In genomic region chr17:35731239-35731931, GRCh38 we compare ENCODE assay signal across 1 cellular context.
TF ChIP-seq lines count a peak whose summit lies in the region.

Gene RASL10B (plus strand): TSS chr17:35731639. CDS start chr17:35735185, 3,546 bp downstream.

TF ChIP-seq in HEK293, 187 proteins besides CTCF, POLR2A, EP300 and RAD21 (continued from another document and continues in another):
- TF ChIP-seq, protein P1, sequence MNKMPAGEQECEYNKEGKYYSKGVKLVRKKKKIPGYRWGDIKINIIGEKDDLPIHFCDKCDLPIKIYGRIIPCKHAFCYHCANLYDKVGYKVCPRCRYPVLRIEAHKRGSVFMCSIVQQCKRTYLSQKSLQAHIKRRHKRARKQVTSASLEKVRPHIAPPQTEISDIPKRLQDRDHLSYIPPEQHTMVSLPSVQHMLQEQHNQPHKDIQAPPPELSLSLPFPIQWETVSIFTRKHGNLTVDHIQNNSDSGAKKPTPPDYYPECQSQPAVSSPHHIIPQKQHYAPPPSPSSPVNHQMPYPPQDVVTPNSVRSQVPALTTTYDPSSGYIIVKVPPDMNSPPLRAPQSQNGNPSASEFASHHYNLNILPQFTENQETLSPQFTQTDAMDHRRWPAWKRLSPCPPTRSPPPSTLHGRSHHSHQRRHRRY (tag by site-specific recombination; IDR thresholded peaks at IDR 0.05): no peak
- TF ChIP-seq, protein P2, sequence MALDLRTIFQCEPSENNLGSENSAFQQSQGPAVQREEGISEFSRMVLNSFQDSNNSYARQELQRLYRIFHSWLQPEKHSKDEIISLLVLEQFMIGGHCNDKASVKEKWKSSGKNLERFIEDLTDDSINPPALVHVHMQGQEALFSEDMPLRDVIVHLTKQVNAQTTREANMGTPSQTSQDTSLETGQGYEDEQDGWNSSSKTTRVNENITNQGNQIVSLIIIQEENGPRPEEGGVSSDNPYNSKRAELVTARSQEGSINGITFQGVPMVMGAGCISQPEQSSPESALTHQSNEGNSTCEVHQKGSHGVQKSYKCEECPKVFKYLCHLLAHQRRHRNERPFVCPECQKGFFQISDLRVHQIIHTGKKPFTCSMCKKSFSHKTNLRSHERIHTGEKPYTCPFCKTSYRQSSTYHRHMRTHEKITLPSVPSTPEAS (tag by site-specific recombination; IDR thresholded peaks at IDR 0.05): no peak
- TF ChIP-seq ZNF654 (tag by site-specific recombination; IDR thresholded peaks at IDR 0.05; ENCODE audit: low read depth): no peak
- TF ChIP-seq GLI4 (tag by site-specific recombination; IDR thresholded peaks at IDR 0.05): no peak
- no peak for TF ChIP-seq REST (tag by site-specific recombination; IDR thresholded peaks at IDR 0.05)
- no peak for TF ChIP-seq ZNF777 (tag by site-specific recombination; IDR thresholded peaks at IDR 0.05; ENCODE audit: borderline replicate concordance)
- TF ChIP-seq KLF10 (tag by site-specific recombination; IDR thresholded peaks at IDR 0.05): peak; percentile 17; the same call in 1 of the 2 replicates
- TF ChIP-seq GLIS2 (tag by site-specific recombination; IDR thresholded peaks at IDR 0.05): peak; percentile 70
- TF ChIP-seq, protein P3, sequence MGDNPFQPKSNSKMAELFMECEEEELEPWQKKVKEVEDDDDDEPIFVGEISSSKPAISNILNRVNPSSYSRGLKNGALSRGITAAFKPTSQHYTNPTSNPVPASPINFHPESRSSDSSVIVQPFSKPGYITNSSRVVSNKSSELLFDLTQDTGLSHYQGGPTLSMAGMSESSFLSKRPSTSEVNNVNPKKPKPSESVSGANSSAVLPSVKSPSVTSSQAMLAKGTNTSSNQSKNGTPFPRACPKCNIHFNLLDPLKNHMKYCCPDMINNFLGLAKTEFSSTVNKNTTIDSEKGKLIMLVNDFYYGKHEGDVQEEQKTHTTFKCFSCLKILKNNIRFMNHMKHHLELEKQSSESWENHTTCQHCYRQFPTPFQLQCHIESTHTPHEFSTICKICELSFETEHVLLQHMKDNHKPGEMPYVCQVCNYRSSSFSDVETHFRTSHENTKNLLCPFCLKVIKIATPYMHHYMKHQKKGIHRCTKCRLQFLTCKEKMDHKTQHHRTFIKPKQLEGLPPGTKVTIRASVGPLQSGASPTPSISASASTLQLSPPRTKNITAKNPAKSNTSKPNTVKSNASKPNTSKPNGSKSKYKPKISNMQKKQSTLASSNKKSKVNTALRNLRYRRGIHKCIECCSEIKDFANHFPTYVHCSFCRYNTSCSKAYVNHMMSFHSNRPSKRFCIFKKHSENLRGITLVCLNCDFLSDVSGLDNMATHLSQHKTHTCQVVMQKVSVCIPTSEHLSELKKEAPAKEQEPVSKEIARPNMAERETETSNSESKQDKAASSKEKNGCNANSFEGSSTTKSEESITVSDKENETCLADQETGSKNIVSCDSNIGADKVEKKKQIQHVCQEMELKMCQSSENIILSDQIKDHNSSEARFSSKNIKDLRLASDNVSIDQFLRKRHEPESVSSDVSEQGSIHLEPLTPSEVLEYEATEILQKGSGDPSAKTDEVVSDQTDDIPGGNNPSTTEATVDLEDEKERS (tag by site-specific recombination; IDR thresholded peaks at IDR 0.05): no peak
- no peak for TF ChIP-seq ZNF621 (tag by site-specific recombination; IDR thresholded peaks at IDR 0.05)
- TF ChIP-seq YY1 (tag by site-specific recombination; IDR thresholded peaks at IDR 0.05): no peak
- TF ChIP-seq ELK4 (IDR thresholded peaks at IDR 0.05; ENCODE audit: borderline replicate concordance, low read depth, low read length): no peak
- TF ChIP-seq ZNF16 (tag by site-specific recombination; IDR thresholded peaks at IDR 0.05; ENCODE audit: low read depth): no peak
- no peak for TF ChIP-seq ZNF202 (tag by site-specific recombination; IDR thresholded peaks at IDR 0.05; ENCODE audit: borderline replicate concordance)
- TF ChIP-seq KLF8 (tag by site-specific recombination; IDR thresholded peaks at IDR 0.05): peak; percentile 62; the same call in 1 of the 2 replicates
- no peak; the same call in 1 of the 2 replicates for TF ChIP-seq ZBTB7A (tag by site-specific recombination; IDR thresholded peaks at IDR 0.05; ENCODE audit: low read depth)
- no peak for TF ChIP-seq ZNF701 (tag by site-specific recombination; IDR thresholded peaks at IDR 0.05)
- TF ChIP-seq ZFHX2 (tag by site-specific recombination; conservative IDR thresholded peaks at IDR 0.05): peak; percentile 83
- TF ChIP-seq, protein P4, sequence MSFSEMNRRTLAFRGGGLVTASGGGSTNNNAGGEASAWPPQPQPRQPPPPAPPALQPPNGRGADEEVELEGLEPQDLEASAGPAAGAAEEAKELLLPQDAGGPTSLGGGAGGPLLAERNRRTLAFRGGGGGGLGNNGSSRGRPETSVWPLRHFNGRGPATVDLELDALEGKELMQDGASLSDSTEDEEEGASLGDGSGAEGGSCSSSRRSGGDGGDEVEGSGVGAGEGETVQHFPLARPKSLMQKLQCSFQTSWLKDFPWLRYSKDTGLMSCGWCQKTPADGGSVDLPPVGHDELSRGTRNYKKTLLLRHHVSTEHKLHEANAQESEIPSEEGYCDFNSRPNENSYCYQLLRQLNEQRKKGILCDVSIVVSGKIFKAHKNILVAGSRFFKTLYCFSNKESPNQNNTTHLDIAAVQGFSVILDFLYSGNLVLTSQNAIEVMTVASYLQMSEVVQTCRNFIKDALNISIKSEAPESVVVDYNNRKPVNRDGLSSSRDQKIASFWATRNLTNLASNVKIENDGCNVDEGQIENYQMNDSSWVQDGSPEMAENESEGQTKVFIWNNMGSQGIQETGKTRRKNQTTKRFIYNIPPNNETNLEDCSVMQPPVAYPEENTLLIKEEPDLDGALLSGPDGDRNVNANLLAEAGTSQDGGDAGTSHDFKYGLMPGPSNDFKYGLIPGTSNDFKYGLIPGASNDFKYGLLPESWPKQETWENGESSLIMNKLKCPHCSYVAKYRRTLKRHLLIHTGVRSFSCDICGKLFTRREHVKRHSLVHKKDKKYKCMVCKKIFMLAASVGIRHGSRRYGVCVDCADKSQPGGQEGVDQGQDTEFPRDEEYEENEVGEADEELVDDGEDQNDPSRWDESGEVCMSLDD (tag by site-specific recombination; IDR thresholded peaks at IDR 0.05): peak; percentile 92
- no peak for TF ChIP-seq ZNF239 (tag by site-specific recombination; IDR thresholded peaks at IDR 0.05)
- TF ChIP-seq TRIM28 (IDR thresholded peaks at IDR 0.05; ENCODE audit: borderline replicate concordance, low read length): no peak
- TF ChIP-seq ZNF658 (tag by site-specific recombination; IDR thresholded peaks at IDR 0.05): no peak
- TF ChIP-seq SCRT2 (tag by site-specific recombination; IDR thresholded peaks at IDR 0.05): no peak
- TF ChIP-seq ZNF560 (tag by site-specific recombination; IDR thresholded peaks at IDR 0.05; ENCODE audit: borderline replicate concordance): no peak
- TF ChIP-seq ZNF140 (tag by site-specific recombination; IDR thresholded peaks at IDR 0.05): no peak
- no peak for TF ChIP-seq ZNF155 (tag by site-specific recombination; IDR thresholded peaks at IDR 0.05)
- TF ChIP-seq, protein P5, sequence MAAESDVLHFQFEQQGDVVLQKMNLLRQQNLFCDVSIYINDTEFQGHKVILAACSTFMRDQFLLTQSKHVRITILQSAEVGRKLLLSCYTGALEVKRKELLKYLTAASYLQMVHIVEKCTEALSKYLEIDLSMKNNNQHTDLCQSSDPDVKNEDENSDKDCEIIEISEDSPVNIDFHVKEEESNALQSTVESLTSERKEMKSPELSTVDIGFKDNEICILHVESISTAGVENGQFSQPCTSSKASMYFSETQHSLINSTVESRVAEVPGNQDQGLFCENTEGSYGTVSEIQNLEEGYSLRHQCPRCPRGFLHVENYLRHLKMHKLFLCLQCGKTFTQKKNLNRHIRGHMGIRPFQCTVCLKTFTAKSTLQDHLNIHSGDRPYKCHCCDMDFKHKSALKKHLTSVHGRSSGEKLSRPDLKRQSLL (tag by site-specific recombination; IDR thresholded peaks at IDR 0.05): no peak
- no peak for TF ChIP-seq INSM2 (tag by site-specific recombination; IDR thresholded peaks at IDR 0.05)
- no peak for TF ChIP-seq KLF16 (tag by site-specific recombination; IDR thresholded peaks at IDR 0.05)
- TF ChIP-seq ZBTB17 (tag by site-specific recombination; IDR thresholded peaks at IDR 0.05): peak; percentile 90
- TF ChIP-seq ZNF530 (tag by site-specific recombination; IDR thresholded peaks at IDR 0.05; ENCODE audit: low read depth): no peak
- TF ChIP-seq ZNF114 (tag by site-specific recombination; IDR thresholded peaks at IDR 0.05): no peak
- TF ChIP-seq, protein P6, sequence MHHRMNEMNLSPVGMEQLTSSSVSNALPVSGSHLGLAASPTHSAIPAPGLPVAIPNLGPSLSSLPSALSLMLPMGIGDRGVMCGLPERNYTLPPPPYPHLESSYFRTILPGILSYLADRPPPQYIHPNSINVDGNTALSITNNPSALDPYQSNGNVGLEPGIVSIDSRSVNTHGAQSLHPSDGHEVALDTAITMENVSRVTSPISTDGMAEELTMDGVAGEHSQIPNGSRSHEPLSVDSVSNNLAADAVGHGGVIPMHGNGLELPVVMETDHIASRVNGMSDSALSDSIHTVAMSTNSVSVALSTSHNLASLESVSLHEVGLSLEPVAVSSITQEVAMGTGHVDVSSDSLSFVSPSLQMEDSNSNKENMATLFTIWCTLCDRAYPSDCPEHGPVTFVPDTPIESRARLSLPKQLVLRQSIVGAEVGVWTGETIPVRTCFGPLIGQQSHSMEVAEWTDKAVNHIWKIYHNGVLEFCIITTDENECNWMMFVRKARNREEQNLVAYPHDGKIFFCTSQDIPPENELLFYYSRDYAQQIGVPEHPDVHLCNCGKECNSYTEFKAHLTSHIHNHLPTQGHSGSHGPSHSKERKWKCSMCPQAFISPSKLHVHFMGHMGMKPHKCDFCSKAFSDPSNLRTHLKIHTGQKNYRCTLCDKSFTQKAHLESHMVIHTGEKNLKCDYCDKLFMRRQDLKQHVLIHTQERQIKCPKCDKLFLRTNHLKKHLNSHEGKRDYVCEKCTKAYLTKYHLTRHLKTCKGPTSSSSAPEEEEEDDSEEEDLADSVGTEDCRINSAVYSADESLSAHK (tag by site-specific recombination; IDR thresholded peaks at IDR 0.05): no peak
- no peak for TF ChIP-seq ZNF670 (tag by site-specific recombination; IDR thresholded peaks at IDR 0.05; ENCODE audit: low read depth)
- 0 out of 2 replicates have a peak, but pooled peaks have one; percentile 19 for TF ChIP-seq ZNF610 (tag by site-specific recombination; IDR thresholded peaks at IDR 0.05; ENCODE audit: borderline replicate concordance)
- TF ChIP-seq, protein P7, sequence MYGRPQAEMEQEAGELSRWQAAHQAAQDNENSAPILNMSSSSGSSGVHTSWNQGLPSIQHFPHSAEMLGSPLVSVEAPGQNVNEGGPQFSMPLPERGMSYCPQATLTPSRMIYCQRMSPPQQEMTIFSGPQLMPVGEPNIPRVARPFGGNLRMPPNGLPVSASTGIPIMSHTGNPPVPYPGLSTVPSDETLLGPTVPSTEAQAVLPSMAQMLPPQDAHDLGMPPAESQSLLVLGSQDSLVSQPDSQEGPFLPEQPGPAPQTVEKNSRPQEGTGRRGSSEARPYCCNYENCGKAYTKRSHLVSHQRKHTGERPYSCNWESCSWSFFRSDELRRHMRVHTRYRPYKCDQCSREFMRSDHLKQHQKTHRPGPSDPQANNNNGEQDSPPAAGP (tag by site-specific recombination; IDR thresholded peaks at IDR 0.05): no peak; the same call in 1 of the 2 replicates
- TF ChIP-seq ZFP37 (tag by site-specific recombination; IDR thresholded peaks at IDR 0.05): no peak
- TF ChIP-seq ZFP3 (tag by site-specific recombination; IDR thresholded peaks at IDR 0.05; ENCODE audit: low read depth): no peak
- TF ChIP-seq ZNF354C (tag by site-specific recombination; IDR thresholded peaks at IDR 0.05; ENCODE audit: borderline replicate concordance, low read depth): no peak
- no peak for TF ChIP-seq ZNF830 (tag by site-specific recombination; IDR thresholded peaks at IDR 0.05; ENCODE audit: low read depth)
- no peak for TF ChIP-seq ZNF776 (tag by site-specific recombination; IDR thresholded peaks at IDR 0.05; ENCODE audit: borderline replicate concordance)
- no peak for TF ChIP-seq ZNF768 (tag by site-specific recombination; IDR thresholded peaks at IDR 0.05)
- TF ChIP-seq SALL2 (tag by site-specific recombination; IDR thresholded peaks at IDR 0.05; ENCODE audit: borderline replicate concordance): no peak
- TF ChIP-seq ZSCAN30 (tag by site-specific recombination; IDR thresholded peaks at IDR 0.05): peak; percentile 46; the same call in 1 of the 2 replicates
- TF ChIP-seq ZNF223 (tag by site-specific recombination; IDR thresholded peaks at IDR 0.05): no peak
